8 cellular contexts compared by ENCODE assay signal in the genomic region with DNA sequence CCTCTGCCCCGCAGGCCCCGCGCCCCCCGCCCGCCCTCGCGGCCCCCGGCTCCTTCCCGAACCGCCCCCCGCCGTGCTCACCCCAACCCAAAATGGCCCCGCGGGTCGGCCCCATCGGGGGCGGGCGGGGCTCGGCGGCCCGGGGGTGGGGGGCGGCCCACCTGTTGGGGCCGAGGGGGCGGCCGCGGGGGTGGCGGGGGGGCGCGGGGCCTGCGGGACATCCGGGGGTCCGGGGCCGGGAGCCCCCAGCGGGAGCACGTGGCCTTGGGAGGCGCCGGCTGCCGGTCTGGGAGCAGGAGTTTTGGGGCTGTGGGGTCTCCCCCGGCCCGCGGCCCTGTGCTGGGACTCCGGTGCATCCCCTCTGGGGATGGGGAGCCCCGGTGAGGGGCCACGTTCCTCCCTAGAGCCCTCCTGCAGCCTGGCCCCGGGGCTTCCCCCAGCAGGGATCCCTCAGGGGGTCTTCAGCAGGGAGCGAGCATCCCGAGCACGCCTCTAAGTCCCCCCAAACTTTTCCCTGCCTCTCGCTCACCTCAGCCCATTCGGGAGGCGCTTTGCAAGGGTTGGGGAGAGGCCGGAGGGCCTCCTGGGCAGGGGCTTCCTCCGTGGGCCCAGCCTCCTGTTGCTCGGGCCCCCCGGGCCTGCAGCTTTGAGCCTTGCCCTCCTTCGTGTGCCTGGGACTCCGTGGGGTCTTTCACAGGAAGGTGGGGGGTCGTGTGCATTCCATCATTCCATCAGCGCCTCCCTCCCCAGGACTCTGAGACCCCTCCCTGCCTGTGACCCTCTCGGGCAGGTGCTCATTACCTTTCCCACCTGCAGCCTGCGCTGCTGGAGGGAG. TPM values are rescaled to one million over a fixed set of nuclear protein-coding genes. Genes with fewer than 3 reads are reported as not detected.
DNase-seq lines count a peak whose midpoint lies in the region; ATAC-seq lines count a peak whose summit lies in the region.

No MANE protein-coding gene starts in this region.

- no peaks in the 10 kb centered on the region for H3K9me3 Mint-ChIP-seq in activated CD8-positive, alpha-beta memory T cell treated with anti-CD3 and anti-CD28 coated beads, Interleukin-2, amount 10 ng/mL, durations not matched to agents 7 days and 5 days (ENCODE audit: low read depth)
- no peaks in the 10 kb centered on the region for H3K9me3 Mint-ChIP-seq in activated naive CD4-positive, alpha-beta T cell treated with anti-CD3 and anti-CD28 coated beads, Interleukin-2, amount 50 U/mL, for 72 hours
- no peaks in the 10 kb centered on the region for H3K9me3 Mint-ChIP-seq in immature natural killer cell

- H3K4me1 Mint-ChIP-seq in activated CD8-positive, alpha-beta memory T cell treated with anti-CD3 and anti-CD28 coated beads, Interleukin-2, amount 10 ng/mL, durations not matched to agents 7 days and 5 days: peaks cover 28% of the 10 kb centered on the region
- H3K4me1 Mint-ChIP-seq in immature natural killer cell: peaks cover 30 to 37% of the 10 kb centered on the region in 2 donors

- peak overlapping the region; percentile 46 for H3K27ac ChIP-seq in stomach smooth muscle (ENCODE audit: low read length)

- H3K27ac Mint-ChIP-seq in activated CD8-positive, alpha-beta memory T cell treated with anti-CD3 and anti-CD28 coated beads, Interleukin-2, amount 10 ng/mL, durations not matched to agents 7 days and 5 days: peak overlapping the region; percentile 80
- H3K27ac Mint-ChIP-seq in activated naive CD4-positive, alpha-beta T cell treated with anti-CD3 and anti-CD28 coated beads, Interleukin-2, amount 50 U/mL, for 72 hours: peak overlapping the region; percentile 92 to 94
- H3K27ac Mint-ChIP-seq in immature natural killer cell: peak overlapping the region in 4 of 6 donors; percentile 62 to 85 (median 76)

- no peaks in the 10 kb centered on the region for H3K36me3 ChIP-seq in stomach smooth muscle (ENCODE audit: control insufficient read depth in 2 of 2, insufficient read depth in 2 of 2, low read length in 2 of 2)

- peaks cover 7% of the 10 kb centered on the region for H3K27me3 Mint-ChIP-seq in activated CD8-positive, alpha-beta memory T cell treated with anti-CD3 and anti-CD28 coated beads, Interleukin-2, amount 10 ng/mL, durations not matched to agents 7 days and 5 days
- peaks cover 5% of the 10 kb centered on the region in 3 donors for H3K27me3 Mint-ChIP-seq in immature natural killer cell (ENCODE audit: low read depth in 3 of 3)

- in situ Hi-C loops in G401 (cut with HindIII; ENCODE audit: low sequenced_read_pairs): no loop called here

- peak overlapping the region; percentile 79 to 80 for H3K9ac ChIP-seq in stomach smooth muscle (ENCODE audit: low read length in 2 of 2)

- no peaks in the 10 kb centered on the region for H3K9me3 ChIP-seq in stomach smooth muscle (ENCODE audit: control insufficient read depth in 2 of 2, low read length in 2 of 2)

- peaks cover 39% of the 10 kb centered on the region for H3K4me1 ChIP-seq in stomach smooth muscle (ENCODE audit: control insufficient read depth, insufficient read depth, low read length)

- ATAC-seq in activated CD8-positive, alpha-beta memory T cell treated with anti-CD3 and anti-CD28 coated beads, Interleukin-2, amount 10 ng/mL, durations not matched to agents 7 days and 5 days: peak; percentile 17
- ATAC-seq in activated naive CD4-positive, alpha-beta T cell treated with anti-CD3 and anti-CD28 coated beads, Interleukin-2, amount 50 U/mL, for 72 hours: peak; percentile 11 to 24
- ATAC-seq in GM19328 (IDR thresholded peaks at IDR 0.05; ENCODE audit: unreplicated experiment): no peak

- no peak for DNase-seq in activated CD8-positive, alpha-beta memory T cell treated with anti-CD3 and anti-CD28 coated beads, Interleukin-2, amount 10 ng/mL, durations not matched to agents 7 days and 5 days
- DNase-seq in activated CD8-positive, alpha-beta memory T cell treated with anti-CD3 and anti-CD28 coated beads, Interleukin-2, amount 50 U/mL, for 48 hours: no peak
- DNase-seq in activated naive CD4-positive, alpha-beta T cell treated with anti-CD3 and anti-CD28 coated beads, Interleukin-2, amount 50 U/mL, for 72 hours (ENCODE audit: low spot score in 2 of 2): no peak
- DNase-seq in immature natural killer cell (no peak), cortex of kidney (lab: John Stamatoyannopoulos, UW) (no peak), G401 (ENCODE audit: low spot score) (no peak)

- peak overlapping the region; percentile 84 for H3K4me3 Mint-ChIP-seq in activated CD8-positive, alpha-beta memory T cell treated with anti-CD3 and anti-CD28 coated beads, Interleukin-2, amount 10 ng/mL, durations not matched to agents 7 days and 5 days
- H3K4me3 Mint-ChIP-seq in immature natural killer cell: peak overlapping the region; percentile 70 to 85 (median 84)

- peak overlapping the region; percentile 44 to 81 for H3K4me3 ChIP-seq in stomach smooth muscle (ENCODE audit: low read length in 2 of 2)

- peaks cover 3% of the 10 kb centered on the region for H3K36me3 Mint-ChIP-seq in activated CD8-positive, alpha-beta memory T cell treated with anti-CD3 and anti-CD28 coated beads, Interleukin-2, amount 10 ng/mL, durations not matched to agents 7 days and 5 days
- peaks cover 10 to 26% of the 10 kb centered on the region in 2 donors for H3K36me3 Mint-ChIP-seq in activated naive CD4-positive, alpha-beta T cell treated with anti-CD3 and anti-CD28 coated beads, Interleukin-2, amount 50 U/mL, for 72 hours
- no peaks in the 10 kb centered on the region for H3K36me3 Mint-ChIP-seq in immature natural killer cell

- no peaks in the 10 kb centered on the region for H3K27me3 ChIP-seq in stomach smooth muscle (ENCODE audit: control insufficient read depth in 1 of 2, insufficient read depth in 2 of 2, low read length in 2 of 2)

- CTCF ChIA-PET in activated CD8-positive, alpha-beta memory T cell treated with anti-CD3 and anti-CD28 coated beads, Interleukin-2, amount 10 ng/mL, durations not matched to agents 7 days and 5 days (lab: Charles Lee): no interaction called here

RNA-seq across cellular contexts. Expression of a gene that starts 0.7 kb away (rescaled TPM):
- 100 to 1,000 TPM; 134 to 141 TPM for total RNA-seq in activated CD8-positive, alpha-beta memory T cell treated with anti-CD3 and anti-CD28 coated beads, Interleukin-2, amount 10 ng/mL, durations not matched to agents 7 days and 5 days
- 100 to 1,000 TPM; 121 to 137 TPM for total RNA-seq in activated naive CD4-positive, alpha-beta T cell treated with anti-CD3 and anti-CD28 coated beads, Interleukin-2, amount 50 U/mL, for 72 hours
- polyA plus RNA-seq in immature natural killer cell: 1 to 10 TPM in 2 of 3 donors, under 1 TPM in 1; 0.82 to 3.0 (median 2.8) TPM
- 44.9 and 55.1 TPM in 2 replicates for total RNA-seq in G401 (2014; rRNA removed; shearing (Covaris generic))

RNA-seq across cellular contexts. Expression of a gene that starts 22.0 kb away (rescaled TPM):
- 1 to 10 TPM; 3.4 to 3.7 TPM for total RNA-seq in activated CD8-positive, alpha-beta memory T cell treated with anti-CD3 and anti-CD28 coated beads, Interleukin-2, amount 10 ng/mL, durations not matched to agents 7 days and 5 days
- total RNA-seq in activated naive CD4-positive, alpha-beta T cell treated with anti-CD3 and anti-CD28 coated beads, Interleukin-2, amount 50 U/mL, for 72 hours: 1 to 10 TPM; 2.0 to 4.6 TPM
- polyA plus RNA-seq in immature natural killer cell: 1 to 10 TPM in 1 of 3 donors, under 1 TPM in 2; 0.52 to 1.0 (median 0.79) TPM
- 0.41 and 2.0 TPM in 2 replicates for total RNA-seq in G401 (2014; rRNA removed; shearing (Covaris generic))

RNA-seq across cellular contexts. Expression of a gene that starts 54.3 kb away (rescaled TPM):
- under 1 TPM in 1 of 2 experiments, not detected in 1; 0.68 TPM for total RNA-seq in activated CD8-positive, alpha-beta memory T cell treated with anti-CD3 and anti-CD28 coated beads, Interleukin-2, amount 10 ng/mL, durations not matched to agents 7 days and 5 days
- total RNA-seq in activated naive CD4-positive, alpha-beta T cell treated with anti-CD3 and anti-CD28 coated beads, Interleukin-2, amount 50 U/mL, for 72 hours: under 1 TPM; 0.27 to 0.34 TPM
- 10 to 100 TPM in 2 of 3 donors, 1 to 10 TPM in 1; 5.7 to 30.2 (median 18.1) TPM for polyA plus RNA-seq in immature natural killer cell
- 184 and 209 TPM in 2 replicates for total RNA-seq in G401 (2014; rRNA removed; shearing (Covaris generic))

Comparison
In these comparisons a context has a peak if more than half of its experiments do, and no peak if none do; other contexts are left out.
1. RNA of a gene that starts 54.3 kb away (total RNA-seq): 184 to 209 TPM in G401; 0.68 TPM in activated CD8-positive, alpha-beta memory T cell treated with anti-CD3 and anti-CD28 coated beads, Interleukin-2, amount 10 ng/mL, durations not matched to agents 7 days and 5 days and 0.27 to 0.34 TPM in activated naive CD4-positive, alpha-beta T cell treated with anti-CD3 and anti-CD28 coated beads, Interleukin-2, amount 50 U/mL, for 72 hours; every median in the first group is over 100 times any median in the second.
2. Peak in every context shown above with its lines, with median percentiles within 50 percentile points of each other: H3K27ac Mint-ChIP-seq.